ENCODE assay signal across 9 cellular contexts in genomic region chr2:73282924-73283544, GRCh38. TPM values are rescaled to one million over a fixed set of nuclear protein-coding genes. Genes with fewer than 3 reads are reported as not detected.
DNase-seq lines count a peak whose midpoint lies in the region; FAIRE-seq and TF ChIP-seq lines count a peak whose summit lies in the region.
"Had no signal": no experiment of that assay in that cellular context is flagged by ENCODE, and none has a peak within 500 bp of the region (broad histone marks: within the 10 kb centered on the region; RNA-seq: fewer than 3 reads in every experiment).

No MANE protein-coding gene starts in this region.

- H3K36me3 ChIP-seq in Loucy (ENCODE audit: insufficient read depth, low read length) (no peaks in the 10 kb centered on the region), bronchial epithelial cell (ENCODE audit: control insufficient read depth, insufficient read depth, low read length) (no peaks in the 10 kb centered on the region), neuron (ENCODE audit: insufficient read depth, low read length) (no peaks in the 10 kb centered on the region)

- peaks cover 51% of the 10 kb centered on the region for H4K20me1 ChIP-seq in Loucy (ENCODE audit: insufficient read depth, low read length, poor library complexity, severe bottlenecking)

- TF ChIP-seq CTCF in Loucy (conservative IDR thresholded peaks at IDR 0.05; ENCODE audit: low read length) (peak; percentile 23), bronchial epithelial cell (IDR thresholded peaks at IDR 0.05; ENCODE audit: insufficient read depth, low read length, severe bottlenecking) (no peak), GM10248 (IDR thresholded peaks at IDR 0.05; ENCODE audit: control extremely low read depth, extremely low read depth, low read depth, missing control alignments) (no peak)

- peaks cover 60% of the 10 kb centered on the region for H3K79me2 ChIP-seq in Loucy (ENCODE audit: insufficient read depth, low read length)

- H3K4me1 ChIP-seq in Loucy (ENCODE audit: insufficient read depth, low read length, poor library complexity, severe bottlenecking) (peaks cover 55% of the 10 kb centered on the region), neuron (ENCODE audit: insufficient read depth, low read length) (peaks cover 16% of the 10 kb centered on the region)

- H3K9me2 ChIP-seq in Loucy (replicated peaks; ENCODE audit: low read depth, low read length) = no peaks in the 10 kb centered on the region

- peaks cover 8% of the 10 kb centered on the region; the same call in 1 of the 2 replicates for H3F3A ChIP-seq in Loucy (ENCODE audit: low read depth)

- H3K4me2 ChIP-seq in Loucy (ENCODE audit: low read depth, low read length, poor library complexity, severe bottlenecking) = peak overlapping the region; percentile 97

- H3K9ac ChIP-seq in Loucy (ENCODE audit: low read depth, low read length, poor library complexity, severe bottlenecking) = peak overlapping the region; percentile 91

- no peak for FAIRE-seq in bronchial epithelial cell (lab: Jason Lieb, UNC)

- POLR2A ChIA-PET in GM10248 (lab: Yijun Ruan, JAX) = no interaction called here

- H3K9me3 ChIP-seq in Loucy (ENCODE audit: insufficient read depth, low read depth, low read length) (no peaks in the 10 kb centered on the region), neuron (ENCODE audit: low read length) (no peaks in the 10 kb centered on the region)

- DNase-seq in bronchial epithelial cell (ENCODE audit: low read depth) = no peak
- no peak for DNase-seq in GM10248 (ENCODE audit: extremely low spot score)
- DNase-seq in dermis blood vessel endothelial cell = no peak
- DNase-seq in activated CD8-positive, alpha-beta memory T cell treated with anti-CD3 and anti-CD28 coated beads, Interleukin-2, amount 50 U/mL, for 48 hours = no peak
- DNase-seq in activated gamma-delta T cell treated with Interleukin-2 at 50 U/mL for 16 hours = no peak

- H3K4me3 ChIP-seq in GM08714 (ENCODE audit: low read length) = peak overlapping the region; percentile 81; the same call in 1 of the 2 replicates
- peak overlapping the region; percentile 86 for H3K4me3 ChIP-seq in Loucy (ENCODE audit: low read length, poor library complexity, severe bottlenecking)
- H3K4me3 ChIP-seq in bronchial epithelial cell (ENCODE audit: low read depth, low read length) = peak overlapping the region; percentile 46
- peak overlapping the region; percentile 80 for H3K4me3 ChIP-seq in neuron (ENCODE audit: low read length)

- CTCF ChIA-PET in GM10248 (lab: Yijun Ruan, JAX) = interaction anchor here (5.9 kb wide), 1 partner anchor 7 kb away, joined by 32 read pairs; no protein-coding TSS in a partner anchor

- no peak overlapping the region for H2AFZ ChIP-seq in Loucy (ENCODE audit: low read length)
- H2AFZ ChIP-seq in neuron (ENCODE audit: low read depth, low read length) = no peak overlapping the region

- H3K27me3 ChIP-seq in Loucy (ENCODE audit: insufficient read depth, low read length, poor library complexity, severe bottlenecking) (no peaks in the 10 kb centered on the region), bronchial epithelial cell (ENCODE audit: control insufficient read depth, insufficient read depth, low read length) (peaks cover 8% of the 10 kb centered on the region), neuron (ENCODE audit: insufficient read depth, low read length) (peaks cover 19% of the 10 kb centered on the region)

RNA-seq across cellular contexts. Expression of gene FBXO41, which starts 1.2 kb away (rescaled TPM):
- total RNA-seq in bronchial epithelial cell (1.6 and 1.8 TPM in 2 replicates), dermis blood vessel endothelial cell (0.19 and 0.34 TPM in 2 replicates)

RNA-seq across cellular contexts. Expression of gene EGR4, which starts 10.3 kb away (rescaled TPM):
- total RNA-seq in bronchial epithelial cell (not detected in 2 replicates), dermis blood vessel endothelial cell (not detected in 2 replicates)
- total RNA-seq: SK-MEL-5 had no signal

RNA-seq across cellular contexts. Expression of gene CCT7, which starts 48.9 kb away (rescaled TPM):
- total RNA-seq in bronchial epithelial cell = 260 and 362 TPM in 2 replicates
- total RNA-seq in dermis blood vessel endothelial cell = 338 and 453 TPM in 2 replicates

RNA-seq across cellular contexts. Expression of gene PRADC1, which starts 50.0 kb away (rescaled TPM):
- total RNA-seq in bronchial epithelial cell (5.8 and 11.5 TPM in 2 replicates), dermis blood vessel endothelial cell (19.8 and 29.4 TPM in 2 replicates)
